In genomic region chr3:185070491-185071335, GRCh38 we compare ENCODE assay signal across 8 cellular contexts.
DNase-seq lines count a peak whose midpoint lies in the region; ATAC-seq and TF ChIP-seq lines count a peak whose summit lies in the region.

No MANE protein-coding gene starts in this region.

- no peaks in the 10 kb centered on the region for H3K9me2 ChIP-seq in MM.1S (replicated peaks; ENCODE audit: insufficient read depth, low read length)

- H2BK120ac ChIP-seq in mesenchymal stem cell (ENCODE audit: low read depth, low read length) = no peak overlapping the region

- H2BK15ac ChIP-seq in mesenchymal stem cell (ENCODE audit: low read depth, poor library complexity, severe bottlenecking) = no peak overlapping the region

- H2BK12ac ChIP-seq in mesenchymal stem cell (ENCODE audit: low read length in 2 of 2) = no peak overlapping the region

- no peaks in the 10 kb centered on the region for H3K36me3 ChIP-seq in MM.1S (replicated peaks; ENCODE audit: insufficient read depth, low read length)
- no peaks in the 10 kb centered on the region for H3K36me3 ChIP-seq in mesenchymal stem cell (ENCODE audit: control insufficient read depth in 1 of 2, insufficient read depth in 2 of 2, low read depth in 1 of 2, low read length in 2 of 2)

- no peak overlapping the region for H3K14ac ChIP-seq in mesenchymal stem cell (ENCODE audit: low read length in 2 of 2)

- no peak overlapping the region for H2AFZ ChIP-seq in MM.1S (ENCODE audit: low read length)
- H2AFZ ChIP-seq in mesenchymal stem cell (ENCODE audit: low read depth, low read length) = peak overlapping the region; percentile 55

- H4K8ac ChIP-seq in mesenchymal stem cell (ENCODE audit: low read length) = peak overlapping the region; percentile 35

- DNase-seq in EH (ENCODE audit: low read depth) = peak; percentile 52
- DNase-seq in MM.1S = no peak
- peak; percentile 53 for DNase-seq in choroid plexus epithelial cell (ENCODE audit: low read depth)
- peak; percentile 35 for DNase-seq in mesenchymal stem cell
- no peak for DNase-seq in stimulated activated naive CD4-positive, alpha-beta T cell (lab: John Stamatoyannopoulos, UW)
- DNase-seq in NCI-H1694 treated with DMSO at 0.1 percent for 48 hours (lab: John Stamatoyannopoulos, UW) = no peak
- no peak for DNase-seq in COR-L47 (lab: John Stamatoyannopoulos, UW)

- H3K9me3 ChIP-seq in MM.1S (replicated peaks; ENCODE audit: insufficient read depth, low read length) = no peaks in the 10 kb centered on the region
- H3K9me3 ChIP-seq in mesenchymal stem cell (ENCODE audit: control insufficient read depth, low read length) = no peaks in the 10 kb centered on the region

- TF ChIP-seq CTCF in MM.1S (IDR thresholded peaks at IDR 0.05; ENCODE audit: low read length) (peak; percentile 22), choroid plexus epithelial cell (conservative IDR thresholded peaks at IDR 0.05; ENCODE audit: low read depth, low read length) (peak; percentile 60)

- H3K4me1 ChIP-seq in MM.1S (ENCODE audit: low read length) = no peaks in the 10 kb centered on the region
- peaks cover 10% of the 10 kb centered on the region for H3K4me1 ChIP-seq in mesenchymal stem cell (ENCODE audit: control insufficient read depth, insufficient read depth, low read depth, low read length)

- no peaks in the 10 kb centered on the region for H3F3A ChIP-seq in MM.1S (ENCODE audit: insufficient read depth, low read length)

- no peak overlapping the region for H3K18ac ChIP-seq in mesenchymal stem cell (ENCODE audit: low read depth in 1 of 2, low read length in 2 of 2)

- H2AK5ac ChIP-seq in mesenchymal stem cell (ENCODE audit: low read length, severe bottlenecking) = no peak overlapping the region

- WGBS in mesenchymal stem cell = 77% methylated on average over 21 of the region's 22 CpGs

- no peak overlapping the region for H3K23ac ChIP-seq in mesenchymal stem cell (ENCODE audit: low read length in 2 of 2)

- H3K9ac ChIP-seq in MM.1S (ENCODE audit: low read length) = no peak overlapping the region
- no peak overlapping the region for H3K9ac ChIP-seq in mesenchymal stem cell (ENCODE audit: low read length)

- H3K27me3 ChIP-seq in MM.1S (replicated peaks; ENCODE audit: insufficient read depth, low read length) (no peaks in the 10 kb centered on the region), mesenchymal stem cell (ENCODE audit: control insufficient read depth in 1 of 2, insufficient read depth in 1 of 2, low read length in 2 of 2) (no peaks in the 10 kb centered on the region)

- ATAC-seq in GM19397 (IDR thresholded peaks at IDR 0.05; ENCODE audit: unreplicated experiment) = no peak

- H3K4me3 ChIP-seq in MM.1S (ENCODE audit: low read length) = no peak overlapping the region
- no peak overlapping the region for H3K4me3 ChIP-seq in choroid plexus epithelial cell (ENCODE audit: low read depth, low read length)
- no peak overlapping the region for H3K4me3 ChIP-seq in mesenchymal stem cell (ENCODE audit: insufficient read depth in 1 of 2, low read depth in 1 of 2, low read length in 2 of 2)

- H2BK5ac ChIP-seq in mesenchymal stem cell (ENCODE audit: low read depth, low read length, poor library complexity, severe bottlenecking) = no peak overlapping the region

- H3K27ac ChIP-seq in MM.1S (ENCODE audit: low read length) (no peak overlapping the region), mesenchymal stem cell (ENCODE audit: low read length, poor library complexity, severe bottlenecking) (no peak overlapping the region)

- H3K4ac ChIP-seq in mesenchymal stem cell (ENCODE audit: low read depth in 1 of 2, low read length in 2 of 2) = no peak overlapping the region

- H3K4me2 ChIP-seq in MM.1S (ENCODE audit: low read depth, low read length) = no peak overlapping the region
- no peak overlapping the region for H3K4me2 ChIP-seq in mesenchymal stem cell (ENCODE audit: low read length, poor library complexity, severe bottlenecking)

- no peaks in the 10 kb centered on the region for H3K79me1 ChIP-seq in mesenchymal stem cell (replicated peaks; ENCODE audit: low read length, poor library complexity, severe bottlenecking)

- peak overlapping the region; percentile 29 for H4K91ac ChIP-seq in mesenchymal stem cell (ENCODE audit: low read length)

- no peaks in the 10 kb centered on the region for H4K20me1 ChIP-seq in MM.1S (ENCODE audit: insufficient read depth, low read length)

- H3K79me2 ChIP-seq in MM.1S (ENCODE audit: low read length) = no peaks in the 10 kb centered on the region

Comparison
In these comparisons a context has a peak if more than half of its experiments do, and no peak if none do; other contexts are left out.
1. DNase-seq: peak in EH (single experiment), choroid plexus epithelial cell (single experiment) and mesenchymal stem cell (single experiment); none in MM.1S (single experiment), stimulated activated naive CD4-positive, alpha-beta T cell (0 of 6), NCI-H1694 treated with DMSO at 0.1 percent for 48 hours (single experiment) and COR-L47 (single experiment).